In genomic region chr11:15968461-15969130, GRCh38 we compare ENCODE assay signal across 1 cellular context.
TF ChIP-seq lines count a peak whose summit lies in the region.

No MANE protein-coding gene starts in this region.

TF ChIP-seq in K562, 482 proteins besides CTCF, POLR2A, EP300 and RAD21 (continued from another document and continues in another):
- TF ChIP-seq, protein P1, sequence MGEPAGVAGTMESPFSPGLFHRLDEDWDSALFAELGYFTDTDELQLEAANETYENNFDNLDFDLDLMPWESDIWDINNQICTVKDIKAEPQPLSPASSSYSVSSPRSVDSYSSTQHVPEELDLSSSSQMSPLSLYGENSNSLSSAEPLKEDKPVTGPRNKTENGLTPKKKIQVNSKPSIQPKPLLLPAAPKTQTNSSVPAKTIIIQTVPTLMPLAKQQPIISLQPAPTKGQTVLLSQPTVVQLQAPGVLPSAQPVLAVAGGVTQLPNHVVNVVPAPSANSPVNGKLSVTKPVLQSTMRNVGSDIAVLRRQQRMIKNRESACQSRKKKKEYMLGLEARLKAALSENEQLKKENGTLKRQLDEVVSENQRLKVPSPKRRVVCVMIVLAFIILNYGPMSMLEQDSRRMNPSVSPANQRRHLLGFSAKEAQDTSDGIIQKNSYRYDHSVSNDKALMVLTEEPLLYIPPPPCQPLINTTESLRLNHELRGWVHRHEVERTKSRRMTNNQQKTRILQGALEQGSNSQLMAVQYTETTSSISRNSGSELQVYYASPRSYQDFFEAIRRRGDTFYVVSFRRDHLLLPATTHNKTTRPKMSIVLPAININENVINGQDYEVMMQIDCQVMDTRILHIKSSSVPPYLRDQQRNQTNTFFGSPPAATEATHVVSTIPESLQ (CRISPR knock-in tag; IDR thresholded peaks at IDR 0.05), result no peak
- no peak for TF ChIP-seq ZBTB43 (CRISPR knock-in tag; IDR thresholded peaks at IDR 0.05)
- TF ChIP-seq MBD1 (CRISPR knock-in tag; IDR thresholded peaks at IDR 0.05), result no peak
- no peak for TF ChIP-seq DPF2 (IDR thresholded peaks at IDR 0.05)
- TF ChIP-seq SAP30 (IDR thresholded peaks at IDR 0.05; ENCODE audit: borderline replicate concordance, insufficient read depth, low read depth, low read length, poor library complexity, severe bottlenecking), result no peak
- TF ChIP-seq CBX2 (IDR thresholded peaks at IDR 0.05; ENCODE audit: insufficient read depth, low read length, poor library complexity, severe bottlenecking), result no peak
- TF ChIP-seq IFI16 (CRISPR knock-in tag; IDR thresholded peaks at IDR 0.05), result no peak
- TF ChIP-seq, protein P2, sequence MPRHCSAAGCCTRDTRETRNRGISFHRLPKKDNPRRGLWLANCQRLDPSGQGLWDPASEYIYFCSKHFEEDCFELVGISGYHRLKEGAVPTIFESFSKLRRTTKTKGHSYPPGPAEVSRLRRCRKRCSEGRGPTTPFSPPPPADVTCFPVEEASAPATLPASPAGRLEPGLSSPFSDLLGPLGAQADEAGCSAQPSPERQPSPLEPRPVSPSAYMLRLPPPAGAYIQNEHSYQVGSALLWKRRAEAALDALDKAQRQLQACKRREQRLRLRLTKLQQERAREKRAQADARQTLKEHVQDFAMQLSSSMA (CRISPR knock-in tag; IDR thresholded peaks at IDR 0.05), result no peak
- TF ChIP-seq ZBTB26 (CRISPR knock-in tag; IDR thresholded peaks at IDR 0.05), result 0 out of 2 replicates have a peak, but pooled peaks have one; percentile 21
- TF ChIP-seq PRPF4 (IDR thresholded peaks at IDR 0.05; ENCODE audit: insufficient read depth, low read depth, low read length, poor library complexity, severe bottlenecking), result no peak
- no peak for TF ChIP-seq TFAP4 (CRISPR knock-in tag; IDR thresholded peaks at IDR 0.05; ENCODE audit: borderline replicate concordance)
- TF ChIP-seq, protein P3, sequence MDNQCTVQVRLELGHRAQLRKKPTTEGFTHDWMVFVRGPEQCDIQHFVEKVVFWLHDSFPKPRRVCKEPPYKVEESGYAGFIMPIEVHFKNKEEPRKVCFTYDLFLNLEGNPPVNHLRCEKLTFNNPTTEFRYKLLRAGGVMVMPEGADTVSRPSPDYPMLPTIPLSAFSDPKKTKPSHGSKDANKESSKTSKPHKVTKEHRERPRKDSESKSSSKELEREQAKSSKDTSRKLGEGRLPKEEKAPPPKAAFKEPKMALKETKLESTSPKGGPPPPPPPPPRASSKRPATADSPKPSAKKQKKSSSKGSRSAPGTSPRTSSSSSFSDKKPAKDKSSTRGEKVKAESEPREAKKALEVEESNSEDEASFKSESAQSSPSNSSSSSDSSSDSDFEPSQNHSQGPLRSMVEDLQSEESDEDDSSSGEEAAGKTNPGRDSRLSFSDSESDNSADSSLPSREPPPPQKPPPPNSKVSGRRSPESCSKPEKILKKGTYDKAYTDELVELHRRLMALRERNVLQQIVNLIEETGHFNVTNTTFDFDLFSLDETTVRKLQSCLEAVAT (IDR thresholded peaks at IDR 0.05), result peak in 1 of 2 experiments; percentile 66; a peak in 2 of 4 replicates
- peak; percentile 73 for TF ChIP-seq NFIC (IDR thresholded peaks at IDR 0.05)
- 0 out of 3 replicates have a peak, but pooled peaks of 1 of the 2 experiments have one; percentile 4 for TF ChIP-seq CBX3 (IDR thresholded peaks at IDR 0.05; ENCODE audit: borderline replicate concordance in 1 of 2, low read length in 2 of 2)
- TF ChIP-seq, protein P4, sequence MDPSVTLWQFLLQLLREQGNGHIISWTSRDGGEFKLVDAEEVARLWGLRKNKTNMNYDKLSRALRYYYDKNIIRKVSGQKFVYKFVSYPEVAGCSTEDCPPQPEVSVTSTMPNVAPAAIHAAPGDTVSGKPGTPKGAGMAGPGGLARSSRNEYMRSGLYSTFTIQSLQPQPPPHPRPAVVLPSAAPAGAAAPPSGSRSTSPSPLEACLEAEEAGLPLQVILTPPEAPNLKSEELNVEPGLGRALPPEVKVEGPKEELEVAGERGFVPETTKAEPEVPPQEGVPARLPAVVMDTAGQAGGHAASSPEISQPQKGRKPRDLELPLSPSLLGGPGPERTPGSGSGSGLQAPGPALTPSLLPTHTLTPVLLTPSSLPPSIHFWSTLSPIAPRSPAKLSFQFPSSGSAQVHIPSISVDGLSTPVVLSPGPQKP (CRISPR knock-in tag; IDR thresholded peaks at IDR 0.05), result no peak
- no peak for TF ChIP-seq CBFB (CRISPR knock-in tag; IDR thresholded peaks at IDR 0.05)
- TF ChIP-seq SMAD4 (CRISPR knock-in tag; conservative IDR thresholded peaks at IDR 0.05), result no peak
- TF ChIP-seq ZBED1 (IDR thresholded peaks at IDR 0.05), result no peak
- TF ChIP-seq CCAR2 (IDR thresholded peaks at IDR 0.05; ENCODE audit: low read depth, low read length), result no peak
- TF ChIP-seq, protein P5, sequence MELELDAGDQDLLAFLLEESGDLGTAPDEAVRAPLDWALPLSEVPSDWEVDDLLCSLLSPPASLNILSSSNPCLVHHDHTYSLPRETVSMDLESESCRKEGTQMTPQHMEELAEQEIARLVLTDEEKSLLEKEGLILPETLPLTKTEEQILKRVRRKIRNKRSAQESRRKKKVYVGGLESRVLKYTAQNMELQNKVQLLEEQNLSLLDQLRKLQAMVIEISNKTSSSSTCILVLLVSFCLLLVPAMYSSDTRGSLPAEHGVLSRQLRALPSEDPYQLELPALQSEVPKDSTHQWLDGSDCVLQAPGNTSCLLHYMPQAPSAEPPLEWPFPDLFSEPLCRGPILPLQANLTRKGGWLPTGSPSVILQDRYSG (tag; conservative IDR thresholded peaks at IDR 0.05; ENCODE audit: low read depth), result 0 out of 2 replicates have a peak, but pooled peaks have one; percentile 38
- no peak for TF ChIP-seq TAF9B (IDR thresholded peaks at IDR 0.05; ENCODE audit: partially characterized antibody)
- no peak for TF ChIP-seq MTF1 (CRISPR knock-in tag; IDR thresholded peaks at IDR 0.05; ENCODE audit: borderline replicate concordance)
- no peak for TF ChIP-seq SNIP1 (IDR thresholded peaks at IDR 0.05; ENCODE audit: low read depth)
- no peak for TF ChIP-seq RHOXF2B (CRISPR knock-in tag; conservative IDR thresholded peaks at IDR 0.05)
- no peak for TF ChIP-seq ZC3H4 (CRISPR knock-in tag; IDR thresholded peaks at IDR 0.05; ENCODE audit: borderline replicate concordance)
- no peak for TF ChIP-seq NCOA6 (IDR thresholded peaks at IDR 0.05)
- no peak for TF ChIP-seq KAT8 (IDR thresholded peaks at IDR 0.05; ENCODE audit: low read depth)
- TF ChIP-seq, protein P6, sequence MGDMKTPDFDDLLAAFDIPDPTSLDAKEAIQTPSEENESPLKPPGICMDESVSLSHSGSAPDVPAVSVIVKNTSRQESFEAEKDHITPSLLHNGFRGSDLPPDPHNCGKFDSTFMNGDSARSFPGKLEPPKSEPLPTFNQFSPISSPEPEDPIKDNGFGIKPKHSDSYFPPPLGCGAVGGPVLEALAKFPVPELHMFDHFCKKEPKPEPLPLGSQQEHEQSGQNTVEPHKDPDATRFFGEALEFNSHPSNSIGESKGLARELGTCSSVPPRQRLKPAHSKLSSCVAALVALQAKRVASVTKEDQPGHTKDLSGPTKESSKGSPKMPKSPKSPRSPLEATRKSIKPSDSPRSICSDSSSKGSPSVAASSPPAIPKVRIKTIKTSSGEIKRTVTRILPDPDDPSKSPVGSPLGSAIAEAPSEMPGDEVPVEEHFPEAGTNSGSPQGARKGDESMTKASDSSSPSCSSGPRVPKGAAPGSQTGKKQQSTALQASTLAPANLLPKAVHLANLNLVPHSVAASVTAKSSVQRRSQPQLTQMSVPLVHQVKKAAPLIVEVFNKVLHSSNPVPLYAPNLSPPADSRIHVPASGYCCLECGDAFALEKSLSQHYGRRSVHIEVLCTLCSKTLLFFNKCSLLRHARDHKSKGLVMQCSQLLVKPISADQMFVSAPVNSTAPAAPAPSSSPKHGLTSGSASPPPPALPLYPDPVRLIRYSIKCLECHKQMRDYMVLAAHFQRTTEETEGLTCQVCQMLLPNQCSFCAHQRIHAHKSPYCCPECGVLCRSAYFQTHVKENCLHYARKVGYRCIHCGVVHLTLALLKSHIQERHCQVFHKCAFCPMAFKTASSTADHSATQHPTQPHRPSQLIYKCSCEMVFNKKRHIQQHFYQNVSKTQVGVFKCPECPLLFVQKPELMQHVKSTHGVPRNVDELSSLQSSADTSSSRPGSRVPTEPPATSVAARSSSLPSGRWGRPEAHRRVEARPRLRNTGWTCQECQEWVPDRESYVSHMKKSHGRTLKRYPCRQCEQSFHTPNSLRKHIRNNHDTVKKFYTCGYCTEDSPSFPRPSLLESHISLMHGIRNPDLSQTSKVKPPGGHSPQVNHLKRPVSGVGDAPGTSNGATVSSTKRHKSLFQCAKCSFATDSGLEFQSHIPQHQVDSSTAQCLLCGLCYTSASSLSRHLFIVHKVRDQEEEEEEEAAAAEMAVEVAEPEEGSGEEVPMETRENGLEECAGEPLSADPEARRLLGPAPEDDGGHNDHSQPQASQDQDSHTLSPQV (IDR thresholded peaks at IDR 0.05), result peak; percentile 25
- TF ChIP-seq RFX5 (IDR thresholded peaks at IDR 0.05; ENCODE audit: low read depth, low read length), result no peak
- TF ChIP-seq SREBF1 (IDR thresholded peaks at IDR 0.05; ENCODE audit: borderline replicate concordance, low read depth, low read length), result no peak
- TF ChIP-seq, protein P7, sequence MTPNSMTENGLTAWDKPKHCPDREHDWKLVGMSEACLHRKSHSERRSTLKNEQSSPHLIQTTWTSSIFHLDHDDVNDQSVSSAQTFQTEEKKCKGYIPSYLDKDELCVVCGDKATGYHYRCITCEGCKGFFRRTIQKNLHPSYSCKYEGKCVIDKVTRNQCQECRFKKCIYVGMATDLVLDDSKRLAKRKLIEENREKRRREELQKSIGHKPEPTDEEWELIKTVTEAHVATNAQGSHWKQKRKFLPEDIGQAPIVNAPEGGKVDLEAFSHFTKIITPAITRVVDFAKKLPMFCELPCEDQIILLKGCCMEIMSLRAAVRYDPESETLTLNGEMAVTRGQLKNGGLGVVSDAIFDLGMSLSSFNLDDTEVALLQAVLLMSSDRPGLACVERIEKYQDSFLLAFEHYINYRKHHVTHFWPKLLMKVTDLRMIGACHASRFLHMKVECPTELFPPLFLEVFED (CRISPR knock-in tag; conservative IDR thresholded peaks at IDR 0.05), result no peak
- no peak for TF ChIP-seq ZNF431 (CRISPR knock-in tag; IDR thresholded peaks at IDR 0.05)
- TF ChIP-seq, protein P8, sequence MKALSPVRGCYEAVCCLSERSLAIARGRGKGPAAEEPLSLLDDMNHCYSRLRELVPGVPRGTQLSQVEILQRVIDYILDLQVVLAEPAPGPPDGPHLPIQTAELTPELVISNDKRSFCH (CRISPR knock-in tag; IDR thresholded peaks at IDR 0.05), result no peak
- TF ChIP-seq, protein P8 (tag; IDR thresholded peaks at IDR 0.05), result 0 out of 2 replicates have a peak, but pooled peaks have one; percentile 25
- no peak for TF ChIP-seq ZNF699 (CRISPR knock-in tag; IDR thresholded peaks at IDR 0.05; ENCODE audit: insufficient replicate concordance)
- TF ChIP-seq ZNF764 (CRISPR knock-in tag; IDR thresholded peaks at IDR 0.05; ENCODE audit: low read depth), result no peak
- no peak for TF ChIP-seq TBL1XR1 (IDR thresholded peaks at IDR 0.05; ENCODE audit: low read length in 2 of 2)
- TF ChIP-seq TAL1 (IDR thresholded peaks at IDR 0.05), result no peak
- TF ChIP-seq CREB1 (IDR thresholded peaks at IDR 0.05), result 0 out of 2 replicates have a peak, but pooled peaks have one; percentile 6
- TF ChIP-seq CREB1 (CRISPR knock-in tag; IDR thresholded peaks at IDR 0.05), result no peak
- TF ChIP-seq FOXM1 (IDR thresholded peaks at IDR 0.05; ENCODE audit: low read depth), result no peak
- no peak for TF ChIP-seq FOXM1 (CRISPR knock-in tag; IDR thresholded peaks at IDR 0.05; ENCODE audit: low read depth)
- no peak for TF ChIP-seq PPARD (CRISPR knock-in tag; IDR thresholded peaks at IDR 0.05)
- TF ChIP-seq HINFP (tag; conservative IDR thresholded peaks at IDR 0.05; ENCODE audit: low read depth), result no peak
- no peak for TF ChIP-seq ZNF408 (CRISPR knock-in tag; IDR thresholded peaks at IDR 0.05; ENCODE audit: low read depth)
